ENCODE assay signal across 18 cellular contexts in the genomic region with DNA sequence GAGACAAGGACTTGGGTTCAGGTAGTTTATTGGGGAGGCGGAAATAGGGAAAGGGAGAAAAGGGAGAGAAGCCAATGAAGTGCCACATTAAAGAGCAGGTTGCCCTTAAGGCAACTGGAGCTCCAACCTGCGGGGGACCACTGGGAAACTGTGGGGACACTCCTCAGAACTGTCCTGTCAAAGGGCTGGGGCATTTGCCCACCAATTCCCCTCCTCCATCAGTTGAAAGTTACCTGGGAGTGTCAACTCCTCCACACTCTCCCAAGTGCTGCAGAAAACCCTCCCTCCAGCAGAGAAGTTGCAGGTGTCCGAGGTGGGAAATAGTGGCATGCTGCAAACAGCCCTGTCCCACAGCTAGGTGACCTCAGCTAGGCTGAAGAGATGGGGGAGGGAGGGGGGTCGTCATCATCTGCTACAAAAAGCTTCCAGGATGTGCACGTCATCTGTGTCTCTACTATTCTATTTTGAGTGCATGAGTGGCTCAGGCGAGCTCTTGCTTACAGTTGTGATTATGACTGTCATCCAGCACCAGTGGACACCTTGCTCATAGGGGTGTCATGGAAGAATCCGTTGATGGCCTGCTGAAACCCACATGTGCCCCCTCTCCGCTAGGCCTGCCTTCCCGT. TPM values are rescaled to one million over a fixed set of nuclear protein-coding genes. Genes with fewer than 3 reads are reported as not detected.
"Had no signal": no experiment of that assay in that cellular context is flagged by ENCODE, and none has a peak within 500 bp of the region (broad histone marks: within the 10 kb centered on the region; RNA-seq: fewer than 3 reads in every experiment).

No MANE protein-coding gene starts in this region.

- H3K36me3 ChIP-seq: cardiac muscle cell, gastroesophageal sphincter, left lung, right lobe of liver, spleen, upper lobe of left lung had no signal

- H3K4me3 ChIP-seq: cardiac muscle cell, gastroesophageal sphincter, left lung, right lobe of liver, spleen, upper lobe of left lung had no signal

- ATAC-seq: activated naive CD4-positive, alpha-beta T cell treated with anti-CD3 and anti-CD28 coated beads, Interleukin-2, amount 50 U/mL, for 72 hours; activated T-cell treated with anti-CD3 and anti-CD28 coated beads, Interleukin-2, amount 50 U/mL, for 72 hours; gastroesophageal sphincter; left lung; natural killer cell treated with Interleukin-12 subunit alpha and Interleukin-12 subunit beta and Interleukin-15 and Interleukin-18, amount 100 ng/mL, for 72 hours; stimulated activated naive CD8-positive, alpha-beta T cell treated with anti-CD3 and anti-CD28 coated beads, Interleukin-15, amount 100 ng/mL, for 72 hours; T-helper 17 cell had no signal

- H3K36me3 Mint-ChIP-seq: activated naive CD4-positive, alpha-beta T cell treated with anti-CD3 and anti-CD28 coated beads, Interleukin-2, amount 50 U/mL, for 72 hours; natural killer cell treated with Interleukin-12 subunit alpha and Interleukin-12 subunit beta and Interleukin-15 and Interleukin-18, amount 100 ng/mL, for 72 hours had no signal

- H3K27me3 Mint-ChIP-seq: activated CD4-positive, alpha-beta memory T cell treated with anti-CD3 and anti-CD28 coated beads, Interleukin-2, amount 10 ng/mL, durations not matched to agents 7 days and 5 days; stimulated activated naive CD8-positive, alpha-beta T cell treated with anti-CD3 and anti-CD28 coated beads, Interleukin-15, amount 100 ng/mL, for 72 hours; T-helper 17 cell had no signal

- H3K4me1 Mint-ChIP-seq: activated CD4-positive, alpha-beta memory T cell treated with anti-CD3 and anti-CD28 coated beads, Interleukin-2, amount 10 ng/mL, durations not matched to agents 7 days and 5 days; stimulated activated naive CD8-positive, alpha-beta T cell treated with anti-CD3 and anti-CD28 coated beads, Interleukin-15, amount 100 ng/mL, for 72 hours; T-helper 17 cell had no signal

- H3K27me3 ChIP-seq: cardiac muscle cell, gastroesophageal sphincter, left lung, right lobe of liver, spleen, upper lobe of left lung had no signal

- H3K4me1 ChIP-seq: gastroesophageal sphincter, left lung, spleen, upper lobe of left lung had no signal

- H3K9me3 Mint-ChIP-seq: activated CD4-positive, alpha-beta memory T cell treated with anti-CD3 and anti-CD28 coated beads, Interleukin-2, amount 10 ng/mL, durations not matched to agents 7 days and 5 days; activated naive CD4-positive, alpha-beta T cell treated with anti-CD3 and anti-CD28 coated beads, Interleukin-2, amount 50 U/mL, for 72 hours; activated T-cell treated with anti-CD3 and anti-CD28 coated beads, Interleukin-2, amount 50 U/mL, for 72 hours; natural killer cell treated with Interleukin-12 subunit alpha and Interleukin-12 subunit beta and Interleukin-15 and Interleukin-18, amount 100 ng/mL, for 72 hours; stimulated activated naive CD8-positive, alpha-beta T cell treated with anti-CD3 and anti-CD28 coated beads, Interleukin-15, amount 100 ng/mL, for 72 hours had no signal

- H3K4me3 Mint-ChIP-seq: activated CD4-positive, alpha-beta memory T cell treated with anti-CD3 and anti-CD28 coated beads, Interleukin-2, amount 10 ng/mL, durations not matched to agents 7 days and 5 days; activated T-cell treated with anti-CD3 and anti-CD28 coated beads, Interleukin-2, amount 50 U/mL, for 72 hours; natural killer cell treated with Interleukin-12 subunit alpha and Interleukin-12 subunit beta and Interleukin-15 and Interleukin-18, amount 100 ng/mL, for 72 hours; stimulated activated naive CD8-positive, alpha-beta T cell treated with anti-CD3 and anti-CD28 coated beads, Interleukin-15, amount 100 ng/mL, for 72 hours; T-helper 17 cell had no signal

- H3K9me3 ChIP-seq: gastroesophageal sphincter, left lung, right lobe of liver, spleen, upper lobe of left lung had no signal

- DNase-seq: activated CD4-positive, alpha-beta memory T cell treated with anti-CD3 and anti-CD28 coated beads, Interleukin-2, amount 10 ng/mL, durations not matched to agents 7 days and 5 days; activated CD4-positive, alpha-beta T cell treated with anti-CD3 and anti-CD28 coated beads for 4 hours; activated CD8-positive, alpha-beta memory T cell treated with anti-CD3 and anti-CD28 coated beads, Interleukin-2, amount 50 U/mL, for 4 hours; activated gamma-delta T cell; activated T-cell treated with anti-CD3 and anti-CD28 coated beads, Interleukin-2, amount 50 U/mL, for 72 hours; left lung; mesenchymal stem cell; nucleus accumbens; right lobe of liver; spleen; stimulated activated naive CD8-positive, alpha-beta T cell treated with anti-CD3 and anti-CD28 coated beads, Interleukin-15, amount 100 ng/mL, for 72 hours; T-helper 17 cell; upper lobe of left lung had no signal

- H3K27ac ChIP-seq: cardiac muscle cell, gastroesophageal sphincter, left lung, right lobe of liver, spleen, upper lobe of left lung had no signal

- H3K27ac Mint-ChIP-seq: activated CD4-positive, alpha-beta memory T cell treated with anti-CD3 and anti-CD28 coated beads, Interleukin-2, amount 10 ng/mL, durations not matched to agents 7 days and 5 days; activated T-cell treated with anti-CD3 and anti-CD28 coated beads, Interleukin-2, amount 50 U/mL, for 72 hours; natural killer cell treated with Interleukin-12 subunit alpha and Interleukin-12 subunit beta and Interleukin-15 and Interleukin-18, amount 100 ng/mL, for 72 hours; stimulated activated naive CD8-positive, alpha-beta T cell treated with anti-CD3 and anti-CD28 coated beads, Interleukin-15, amount 100 ng/mL, for 72 hours; T-helper 17 cell had no signal

RNA-seq across cellular contexts. Expression of gene XPNPEP2, which starts 41.5 kb away (rescaled TPM):
- total RNA-seq: cardiac muscle cell had no signal
- polyA plus RNA-seq: cardiac muscle cell, keratinocyte had no signal

RNA-seq across cellular contexts. Expression of gene APLN, which starts 42.6 kb away (rescaled TPM):
- total RNA-seq: T-helper 17 cell had no signal
